In the genomic region with DNA sequence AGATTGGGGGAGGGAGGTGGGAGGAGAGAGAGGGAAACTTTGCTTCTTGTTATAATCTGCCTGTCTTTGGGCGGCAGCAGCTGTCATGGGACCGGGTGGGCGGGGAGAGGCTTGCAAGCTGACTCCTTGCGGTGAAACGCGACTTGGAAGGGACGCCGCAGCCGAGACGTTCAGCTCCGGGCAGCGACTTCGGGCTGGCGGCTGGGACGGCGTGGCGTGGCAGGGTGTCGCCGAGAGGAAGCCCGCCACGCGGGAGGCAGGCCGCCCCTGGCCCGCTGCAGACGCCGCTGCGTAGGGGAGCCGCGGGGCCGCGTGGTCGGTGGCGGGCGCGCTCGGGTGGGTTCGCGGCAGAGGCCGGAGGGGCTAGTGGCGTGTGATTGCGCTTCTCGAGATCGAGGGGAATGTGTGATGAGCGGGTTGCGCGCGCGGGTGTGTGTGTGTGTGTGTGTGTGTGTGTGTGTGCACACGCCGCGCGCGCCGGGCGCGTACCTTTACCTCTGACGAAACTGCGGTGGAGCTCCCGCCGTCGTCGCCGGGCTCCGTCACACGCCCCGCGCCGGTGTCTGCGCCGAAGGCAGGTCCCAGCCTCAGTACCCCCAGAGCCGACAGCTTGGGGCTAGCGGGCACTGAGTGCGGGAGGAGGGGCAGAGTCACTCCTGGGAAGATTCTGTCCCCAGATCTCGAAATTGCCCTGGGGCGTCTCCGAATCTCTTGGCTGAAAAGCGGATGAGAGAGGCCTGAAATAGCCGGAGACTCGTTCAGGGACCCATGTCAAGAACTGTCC, we compare ENCODE assay signal across 8 cellular contexts. TPM values are rescaled to one million over a fixed set of nuclear protein-coding genes. Genes with fewer than 3 reads are reported as not detected.
DNase-seq lines count a peak whose midpoint lies in the region; ATAC-seq and TF ChIP-seq lines count a peak whose summit lies in the region.

No MANE protein-coding gene starts in this region.

- DNase-seq in AG10803 (ENCODE audit: low read depth), result peak; percentile 34
- DNase-seq in RKO (ENCODE audit: low spot score), result peak; percentile 84
- DNase-seq in activated effector memory CD4-positive, alpha-beta T cell treated with Interleukin-2 at 50 U/mL for 16 hours, result peak; percentile 54
- DNase-seq in foreskin keratinocyte, result peak; percentile 66 to 83
- peak; percentile 40 for DNase-seq in neural crest cell (ENCODE audit: low read depth, low spot score)
- DNase-seq in stimulated activated naive CD8-positive, alpha-beta T cell treated with anti-CD3 and anti-CD28 coated beads, Interleukin-15, amount 100 ng/mL, for 72 hours, result peak; percentile 58 to 67

- H3K27me3 ChIP-seq in foreskin keratinocyte, result no peaks in the 10 kb centered on the region

- H3K4me1 ChIP-seq in foreskin keratinocyte, result peaks cover 13% of the 10 kb centered on the region

- no peaks in the 10 kb centered on the region for H3K9me3 Mint-ChIP-seq in neural crest cell
- no peaks in the 10 kb centered on the region for H3K9me3 Mint-ChIP-seq in stimulated activated naive CD8-positive, alpha-beta T cell treated with anti-CD3 and anti-CD28 coated beads, Interleukin-15, amount 100 ng/mL, for 72 hours

- no peaks in the 10 kb centered on the region for H3K36me3 Mint-ChIP-seq in neural crest cell (ENCODE audit: low read depth)

- TF ChIP-seq CTCF in AG10803 (conservative IDR thresholded peaks at IDR 0.05; ENCODE audit: low read length) (no peak), foreskin keratinocyte (conservative IDR thresholded peaks at IDR 0.05) (no peak), neural crest cell (conservative IDR thresholded peaks at IDR 0.05) (no peak)

- H3K4me3 Mint-ChIP-seq in neural crest cell, result peak overlapping the region; percentile 87
- peak overlapping the region; percentile 93 to 97 for H3K4me3 Mint-ChIP-seq in stimulated activated naive CD8-positive, alpha-beta T cell treated with anti-CD3 and anti-CD28 coated beads, Interleukin-15, amount 100 ng/mL, for 72 hours

- peaks cover 5% of the 10 kb centered on the region for H3K4me1 Mint-ChIP-seq in neural crest cell
- H3K4me1 Mint-ChIP-seq in stimulated activated naive CD8-positive, alpha-beta T cell treated with anti-CD3 and anti-CD28 coated beads, Interleukin-15, amount 100 ng/mL, for 72 hours, result peaks cover 34% of the 10 kb centered on the region

- H3K4me3 ChIP-seq in AG10803 (ENCODE audit: low read length), result peak overlapping the region; percentile 60

- H3K27ac Mint-ChIP-seq in neural crest cell (ENCODE audit: unreplicated experiment), result no peak overlapping the region
- peak overlapping the region; percentile 65 to 93 for H3K27ac Mint-ChIP-seq in stimulated activated naive CD8-positive, alpha-beta T cell treated with anti-CD3 and anti-CD28 coated beads, Interleukin-15, amount 100 ng/mL, for 72 hours

- H3K27me3 Mint-ChIP-seq in neural crest cell (ENCODE audit: low read depth), result peaks cover 64% of the 10 kb centered on the region
- H3K27me3 Mint-ChIP-seq in stimulated activated naive CD8-positive, alpha-beta T cell treated with anti-CD3 and anti-CD28 coated beads, Interleukin-15, amount 100 ng/mL, for 72 hours, result no peaks in the 10 kb centered on the region

- peak; percentile 41 for ATAC-seq in HG03378 (IDR thresholded peaks at IDR 0.05; ENCODE audit: unreplicated experiment)
- peak; percentile 58 for ATAC-seq in foreskin keratinocyte
- ATAC-seq in stimulated activated naive CD8-positive, alpha-beta T cell treated with anti-CD3 and anti-CD28 coated beads, Interleukin-15, amount 100 ng/mL, for 72 hours, result peak; percentile 55

- no peak overlapping the region for H3K27ac ChIP-seq in foreskin keratinocyte

- TF ChIP-seq POLR2A in GM19193 (IDR thresholded peaks at IDR 0.05; ENCODE audit: extremely low read depth, insufficient read depth, insufficient read length), result peak; percentile 72

RNA-seq across cellular contexts. Expression of a gene that starts 1.7 kb away (rescaled TPM):
- total RNA-seq in foreskin keratinocyte, result 4.1 and 4.4 TPM in 2 replicates
- 0.62 and 0.67 TPM in 2 replicates for polyA plus RNA-seq in foreskin keratinocyte
- 1.5 and 2.1 TPM in 2 replicates for total RNA-seq in neural crest cell

Comparison
In these comparisons a context has a peak if more than half of its experiments do, and no peak if none do; other contexts are left out.
1. DNase-seq: peak in every context shown above with its lines; median percentile 84 in RKO; 74 in foreskin keratinocyte; 62 in stimulated activated naive CD8-positive, alpha-beta T cell treated with anti-CD3 and anti-CD28 coated beads, Interleukin-15, amount 100 ng/mL, for 72 hours; 54 in activated effector memory CD4-positive, alpha-beta T cell treated with Interleukin-2 at 50 U/mL for 16 hours; 40 in neural crest cell; 34 in AG10803.